ENCODE assay signal across 8 cellular contexts in the genomic region with DNA sequence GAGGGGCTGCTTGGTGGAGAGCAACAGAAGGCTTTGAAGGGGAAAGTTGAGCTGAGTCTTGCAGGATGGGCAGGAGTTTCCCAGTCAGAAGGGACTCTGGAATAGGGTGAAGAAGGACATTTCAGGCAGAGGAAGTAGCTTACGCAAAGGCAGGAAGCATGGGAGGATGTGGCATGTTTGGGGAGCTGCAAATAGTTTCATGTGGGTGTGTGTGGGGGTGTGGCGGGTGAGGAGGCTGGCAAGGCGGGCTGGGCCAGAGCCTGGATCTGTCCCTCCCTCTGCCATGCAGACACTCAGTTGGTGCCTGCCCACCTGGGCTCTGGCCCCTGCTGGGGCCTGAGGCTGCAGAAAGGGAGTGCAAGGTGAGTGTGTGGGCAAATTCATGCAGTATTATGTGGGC. TPM values are rescaled to one million over a fixed set of nuclear protein-coding genes. Genes with fewer than 3 reads are reported as not detected.
DNase-seq lines count a peak whose midpoint lies in the region; ATAC-seq lines count a peak whose summit lies in the region.

No MANE protein-coding gene starts in this region.

- in situ Hi-C loops in G401 (cut with HindIII; ENCODE audit: low sequenced_read_pairs), result no loop called here

- peak; percentile 48 for DNase-seq in activated naive CD4-positive, alpha-beta T cell treated with Interleukin-2 at 50 U/mL for 16 hours
- DNase-seq in activated naive CD4-positive, alpha-beta T cell treated with anti-CD3 and anti-CD28 coated beads, Interleukin-2, amount 50 U/mL, for 16 hours, result no peak
- peak; percentile 57 to 60 for DNase-seq in activated CD4-positive, alpha-beta T cell treated with anti-CD3 and anti-CD28 coated beads for 4 hours
- DNase-seq in fibroblast of gingiva (ENCODE audit: low read depth) (peak; percentile 42), G401 (ENCODE audit: low spot score) (no peak), SW 1271 (lab: John Stamatoyannopoulos, UW) (no peak)
- DNase-seq in stimulated activated CD4-positive, alpha-beta T cell treated with anti-CD3 and anti-CD28 coated beads, Interleukin-4, amount 100 ng/mL, for 24 hours, result peak; percentile 32

- ATAC-seq in GM18873 (IDR thresholded peaks at IDR 0.05; ENCODE audit: low FRiP score, unreplicated experiment), result no peak

RNA-seq across cellular contexts. Expression of gene TEX264, which starts 10.4 kb away (rescaled TPM):
- total RNA-seq in G401 (2014; rRNA removed; shearing (Covaris generic)), result 67.9 and 69.7 TPM in 2 replicates

RNA-seq across cellular contexts. Expression of gene GRM2, which starts 25.4 kb away (rescaled TPM):
- total RNA-seq in G401 (2014; rRNA removed; shearing (Covaris generic)), result under 0.01 TPM in 1 of 2 replicates, not detected in the other

Comparison
In these comparisons a context has a peak if more than half of its experiments do, and no peak if none do; other contexts are left out.
1. DNase-seq: peak in activated naive CD4-positive, alpha-beta T cell treated with Interleukin-2 at 50 U/mL for 16 hours (single experiment), activated CD4-positive, alpha-beta T cell treated with anti-CD3 and anti-CD28 coated beads for 4 hours (2 of 2), fibroblast of gingiva (single experiment) and stimulated activated CD4-positive, alpha-beta T cell treated with anti-CD3 and anti-CD28 coated beads, Interleukin-4, amount 100 ng/mL, for 24 hours (single experiment); none in activated naive CD4-positive, alpha-beta T cell treated with anti-CD3 and anti-CD28 coated beads, Interleukin-2, amount 50 U/mL, for 16 hours (single experiment), G401 (single experiment) and SW 1271 (0 of 2).